ENCODE assay signal across 1 cellular context in the genomic region with DNA sequence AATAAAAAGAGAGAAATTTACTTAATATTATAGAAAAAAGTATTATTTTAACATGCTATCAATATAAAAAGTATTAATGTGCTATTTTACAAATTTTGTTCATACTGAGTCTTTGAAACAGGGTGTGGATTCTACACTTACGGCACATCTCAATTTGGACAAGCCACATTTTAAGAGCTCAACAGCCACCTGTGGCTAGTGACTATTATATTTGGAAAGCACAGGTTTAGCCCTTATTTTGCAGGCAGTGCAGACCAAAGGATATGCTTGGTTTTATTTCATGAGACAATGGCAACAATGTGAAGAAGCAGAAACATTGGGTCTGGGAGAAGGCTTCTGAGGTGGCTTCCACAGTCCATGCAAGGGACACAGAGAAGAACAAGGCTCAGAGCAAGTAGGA.
TF ChIP-seq lines count a peak whose summit lies in the region.

No MANE protein-coding gene starts in this region.

TF ChIP-seq in A549, 52 proteins besides CTCF, POLR2A, EP300 and RAD21 (continued from another document):
- TF ChIP-seq, protein P1, sequence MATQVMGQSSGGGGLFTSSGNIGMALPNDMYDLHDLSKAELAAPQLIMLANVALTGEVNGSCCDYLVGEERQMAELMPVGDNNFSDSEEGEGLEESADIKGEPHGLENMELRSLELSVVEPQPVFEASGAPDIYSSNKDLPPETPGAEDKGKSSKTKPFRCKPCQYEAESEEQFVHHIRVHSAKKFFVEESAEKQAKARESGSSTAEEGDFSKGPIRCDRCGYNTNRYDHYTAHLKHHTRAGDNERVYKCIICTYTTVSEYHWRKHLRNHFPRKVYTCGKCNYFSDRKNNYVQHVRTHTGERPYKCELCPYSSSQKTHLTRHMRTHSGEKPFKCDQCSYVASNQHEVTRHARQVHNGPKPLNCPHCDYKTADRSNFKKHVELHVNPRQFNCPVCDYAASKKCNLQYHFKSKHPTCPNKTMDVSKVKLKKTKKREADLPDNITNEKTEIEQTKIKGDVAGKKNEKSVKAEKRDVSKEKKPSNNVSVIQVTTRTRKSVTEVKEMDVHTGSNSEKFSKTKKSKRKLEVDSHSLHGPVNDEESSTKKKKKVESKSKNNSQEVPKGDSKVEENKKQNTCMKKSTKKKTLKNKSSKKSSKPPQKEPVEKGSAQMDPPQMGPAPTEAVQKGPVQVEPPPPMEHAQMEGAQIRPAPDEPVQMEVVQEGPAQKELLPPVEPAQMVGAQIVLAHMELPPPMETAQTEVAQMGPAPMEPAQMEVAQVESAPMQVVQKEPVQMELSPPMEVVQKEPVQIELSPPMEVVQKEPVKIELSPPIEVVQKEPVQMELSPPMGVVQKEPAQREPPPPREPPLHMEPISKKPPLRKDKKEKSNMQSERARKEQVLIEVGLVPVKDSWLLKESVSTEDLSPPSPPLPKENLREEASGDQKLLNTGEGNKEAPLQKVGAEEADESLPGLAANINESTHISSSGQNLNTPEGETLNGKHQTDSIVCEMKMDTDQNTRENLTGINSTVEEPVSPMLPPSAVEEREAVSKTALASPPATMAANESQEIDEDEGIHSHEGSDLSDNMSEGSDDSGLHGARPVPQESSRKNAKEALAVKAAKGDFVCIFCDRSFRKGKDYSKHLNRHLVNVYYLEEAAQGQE (IDR thresholded peaks at IDR 0.05): no peak
- TF ChIP-seq CEBPB (IDR thresholded peaks at IDR 0.05): no peak
- TF ChIP-seq ZFP36 (IDR thresholded peaks at IDR 0.05; ENCODE audit: borderline replicate concordance, partially characterized antibody): no peak
- TF ChIP-seq HDAC2 (IDR thresholded peaks at IDR 0.05): no peak
- no peak for TF ChIP-seq ESRRA (IDR thresholded peaks at IDR 0.05; ENCODE audit: borderline replicate concordance, low read length)
- no peak for TF ChIP-seq MYC (IDR thresholded peaks at IDR 0.05; ENCODE audit: borderline replicate concordance, low read length)
- TF ChIP-seq NFE2L2 (conservative IDR thresholded peaks at IDR 0.05; ENCODE audit: low read length): no peak
- TF ChIP-seq, protein P2, sequence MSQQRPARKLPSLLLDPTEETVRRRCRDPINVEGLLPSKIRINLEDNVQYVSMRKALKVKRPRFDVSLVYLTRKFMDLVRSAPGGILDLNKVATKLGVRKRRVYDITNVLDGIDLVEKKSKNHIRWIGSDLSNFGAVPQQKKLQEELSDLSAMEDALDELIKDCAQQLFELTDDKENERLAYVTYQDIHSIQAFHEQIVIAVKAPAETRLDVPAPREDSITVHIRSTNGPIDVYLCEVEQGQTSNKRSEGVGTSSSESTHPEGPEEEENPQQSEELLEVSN (IDR thresholded peaks at IDR 0.05; ENCODE audit: borderline replicate concordance, low read depth): no peak
- TF ChIP-seq RARB (CRISPR knock-in tag; IDR thresholded peaks at IDR 0.05): no peak
TF ChIP-seq in A549: peak in this region for 0.
